ENCODE assay signal across 16 cellular contexts in genomic region chr2:207188601-207189000, GRCh38. TPM values are rescaled to one million over a fixed set of nuclear protein-coding genes. Genes with fewer than 3 reads are reported as not detected.
DNase-seq lines count a peak whose midpoint lies in the region; ATAC-seq and TF ChIP-seq lines count a peak whose summit lies in the region.
"Had no signal": no experiment of that assay in that cellular context is flagged by ENCODE, and none has a peak within 500 bp of the region (broad histone marks: within the 10 kb centered on the region; RNA-seq: fewer than 3 reads in every experiment).

No MANE protein-coding gene starts in this region.

- ATAC-seq in GM21786 (IDR thresholded peaks at IDR 0.05; ENCODE audit: unreplicated experiment), result no peak
- ATAC-seq: left cardiac atrium; natural killer cell treated with Interleukin-12 subunit alpha and Interleukin-12 subunit beta and Interleukin-15 and Interleukin-18, amount 100 ng/mL, for 72 hours had no signal

- no peaks in the 10 kb centered on the region for H3K36me3 ChIP-seq in SK-N-SH (replicated peaks in 1 of 2; ENCODE audit: control insufficient read depth in 1 of 2, insufficient read depth in 2 of 2, low read length in 1 of 2)
- no peaks in the 10 kb centered on the region for H3K36me3 ChIP-seq in transverse colon

- no peak for TF ChIP-seq RAD21 in SK-N-SH (IDR thresholded peaks at IDR 0.05; ENCODE audit: low read length)

- H3K27ac ChIP-seq in SK-N-SH (ENCODE audit: low read depth in 2 of 2, low read length in 1 of 2), result peak overlapping the region; percentile 51 to 52; a peak in 2 of 4 replicates
- H3K27ac ChIP-seq in transverse colon, result no peak overlapping the region
- H3K27ac ChIP-seq: dorsolateral prefrontal cortex had no signal

- H3K4me2 ChIP-seq in SK-N-SH, result no peak overlapping the region

- DNase-seq in COR-L47 (lab: John Stamatoyannopoulos, UW) (peak; percentile 5), NCI-H1092 treated with DMSO at 0.1 percent for 48 hours (lab: John Stamatoyannopoulos, UW) (peak; percentile 75), SK-N-SH (no peak), fibroblast of the aortic adventitia (ENCODE audit: low read depth) (peak; percentile 70), transverse colon (no peak), H4 (ENCODE audit: low spot score) (no peak), cardiac septum (ENCODE audit: low spot score) (no peak)
- DNase-seq: activated B cell treated with CpG ODN at 0.5 μM for 24 hours; activated CD8-positive, alpha-beta memory T cell treated with anti-CD3 and anti-CD28 coated beads, Interleukin-2, amount 50 U/mL, for 48 hours; activated naive CD8-positive, alpha-beta T cell treated with anti-CD3 and anti-CD28 coated beads, Interleukin-2, amount 10 ng/mL, durations not matched to agents 7 days and 5 days; CD4-positive, alpha-beta T cell; dorsolateral prefrontal cortex; left cardiac atrium; substantia nigra had no signal

- 72% methylated on average over 1 of the region's 1 CpG for WGBS in SK-N-SH (ENCODE audit: low lambda C conversion rate)
- 45 to 67% methylated on average over 1 of the region's 1 CpG for WGBS in transverse colon (ENCODE audit: low coverage in 1 of 2), 2 donors

- in situ Hi-C loops in transverse colon (cut with MboI; ENCODE audit: low pct_ligation_motif_present in 1 of 4, low pct_unique_long_range_greater_than_20kb in 1 of 4, low sequenced_read_pairs in 3 of 4), result no loop called here

- H4K20me1 ChIP-seq in SK-N-SH (ENCODE audit: insufficient read depth), result no peaks in the 10 kb centered on the region

- H3K79me2 ChIP-seq in SK-N-SH (ENCODE audit: insufficient read depth), result no peaks in the 10 kb centered on the region

- intact Hi-C loops in transverse colon (cut with DNase I; ENCODE audit: low total_unique reads) (no loop called here), cardiac septum (cut with DNase I) (no loop called here)

- no peak for TF ChIP-seq CTCF in SK-N-SH (IDR thresholded peaks at IDR 0.05)
- no peak for TF ChIP-seq CTCF in fibroblast of the aortic adventitia (IDR thresholded peaks at IDR 0.05; ENCODE audit: insufficient read depth, low read length)
- no peak for TF ChIP-seq CTCF in transverse colon (IDR thresholded peaks at IDR 0.05)

- H3K9me2 ChIP-seq in SK-N-SH, result no peaks in the 10 kb centered on the region

- H3K4me1 ChIP-seq in SK-N-SH (ENCODE audit: control insufficient read depth in 1 of 2, insufficient read depth in 2 of 2, low read depth in 1 of 2, low read length in 1 of 2) (peaks cover 12 to 16% of the 10 kb centered on the region in 2 experiments; a peak in 3 of 4 replicates), transverse colon (peaks cover 0 to 8% (median 0%) of the 10 kb centered on the region in 4 donors)

- H3K9me3 ChIP-seq in SK-N-SH, result no peaks in the 10 kb centered on the region
- H3K9me3 ChIP-seq in transverse colon, result no peaks in the 10 kb centered on the region

- H3K4me3 ChIP-seq in SK-N-SH (ENCODE audit: low read depth in 2 of 2, low read length in 1 of 2) (no peak overlapping the region), fibroblast of the aortic adventitia (ENCODE audit: low read depth, low read length) (no peak overlapping the region), transverse colon (no peak overlapping the region)
- H3K4me3 ChIP-seq: dorsolateral prefrontal cortex had no signal

- TF ChIP-seq EP300 in SK-N-SH (IDR thresholded peaks at IDR 0.05; ENCODE audit: borderline replicate concordance in 1 of 2, low read depth in 1 of 2, low read length in 1 of 2) (peak in 1 of 2 experiments; percentile 38; a peak in 1 of 4 replicates), transverse colon (IDR thresholded peaks at IDR 0.05; ENCODE audit: low read depth) (no peak)

- no peak overlapping the region for H3K9ac ChIP-seq in SK-N-SH

- no peak for TF ChIP-seq POLR2A in transverse colon (IDR thresholded peaks at IDR 0.05)

- H3F3A ChIP-seq in SK-N-SH (replicated peaks; ENCODE audit: insufficient read depth), result no peaks in the 10 kb centered on the region

- H3K27me3 ChIP-seq in SK-N-SH (ENCODE audit: insufficient read depth), result no peaks in the 10 kb centered on the region
- no peaks in the 10 kb centered on the region for H3K27me3 ChIP-seq in transverse colon

- POLR2A ChIA-PET in SK-N-SH (lab: Yijun Ruan, JAX), result no interaction called here

- CTCF ChIA-PET in SK-N-SH (lab: Yijun Ruan, JAX), result interaction anchor here (1.0 to 3.0 kb wide), 2 partner anchors 17 to 22 kb away, joined by 3 to 9 read pairs; no protein-coding TSS in a partner anchor

- H2AFZ ChIP-seq in SK-N-SH (ENCODE audit: low read depth), result no peak overlapping the region

TF ChIP-seq in SK-N-SH, 30 proteins besides CTCF, POLR2A, EP300 and RAD21:
- TF ChIP-seq PBX3 (IDR thresholded peaks at IDR 0.05) (peak; percentile 52), FOSL2 (IDR thresholded peaks at IDR 0.05; ENCODE audit: borderline replicate concordance, low read depth) (0 out of 2 replicates have a peak, but pooled peaks have one; percentile 14), TCF12 (IDR thresholded peaks at IDR 0.05) (peak; percentile 87), NFIC (IDR thresholded peaks at IDR 0.05; ENCODE audit: borderline replicate concordance) (peak; percentile 62; the same call in 1 of the 2 replicates), ZBTB33 (IDR thresholded peaks at IDR 0.05; ENCODE audit: borderline replicate concordance, low read depth) (no peak), MXI1 (IDR thresholded peaks at IDR 0.05; ENCODE audit: low read depth, low read length) (no peak)

RNA-seq across cellular contexts. Expression of gene KLF7, which starts 22.9 kb away (rescaled TPM):
- polyA plus RNA-seq in SK-N-SH (2012; rRNA removed), result 7.5 and 12.8 TPM in 2 replicates
- 4.9 and 5.2 TPM in 2 replicates for polyA plus RNA-seq in SK-N-SH (2012; cell fraction: cytosol; rRNA removed)
- 12.9 and 16.8 TPM in 2 replicates for polyA plus RNA-seq in SK-N-SH (2012; cell fraction: nucleus; rRNA removed)
- total RNA-seq in fibroblast of the aortic adventitia (ENCODE audit: low replicate concordance) (12.3 and 38.5 TPM in 2 replicates), transverse colon (10 to 100 TPM in 1 of 4 donors, 1 to 10 TPM in 3; 6.2 to 43.4 (median 6.8) TPM), cardiac septum (34.4 TPM)
- 2.6 and 6.8 TPM in 2 replicates for total RNA-seq in H4 (2014; rRNA removed; shearing (Covaris generic))

Comparison
In these comparisons a context has a peak if more than half of its experiments do, and no peak if none do; other contexts are left out.
1. DNase-seq: peak in COR-L47 (single experiment), NCI-H1092 treated with DMSO at 0.1 percent for 48 hours (single experiment) and fibroblast of the aortic adventitia (single experiment); none in SK-N-SH (single experiment), transverse colon (single experiment), H4 (single experiment) and cardiac septum (single experiment).
2. H3K27ac ChIP-seq: peak in SK-N-SH (2 of 2); none in transverse colon (0 of 4).